ENCODE assay signal across 9 cellular contexts in the genomic region with DNA sequence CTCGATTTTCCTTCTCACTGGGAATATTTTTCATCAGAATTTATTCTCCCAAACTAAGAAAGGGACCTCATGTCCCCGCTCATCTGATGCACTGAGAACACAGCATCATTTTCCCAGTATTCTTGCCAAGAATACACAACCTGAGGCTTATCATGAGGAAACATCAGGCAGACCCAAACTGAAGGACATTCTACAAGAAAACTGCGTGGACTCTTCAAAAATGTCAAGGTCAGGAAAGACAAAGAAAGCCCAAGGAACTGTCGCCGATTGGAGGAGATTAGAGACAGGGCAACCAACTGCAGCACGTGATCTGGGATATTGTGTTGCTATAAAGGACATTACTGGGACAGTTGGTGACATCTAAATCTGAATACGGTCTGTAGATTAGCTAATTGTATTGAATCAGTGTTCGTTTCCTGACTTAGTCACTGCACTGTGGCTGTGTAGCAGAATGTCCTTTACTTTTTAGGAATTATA.
A peak's percentile ranks its signal among the peaks of the same experiment; 100 is the strongest.
DNase-seq lines count a peak whose midpoint lies in the region; ATAC-seq and TF ChIP-seq lines count a peak whose summit lies in the region.
"Had no signal": no experiment of that assay in that cellular context is flagged by ENCODE, and none has a peak within 500 bp of the region (broad histone marks: within the 10 kb centered on the region; RNA-seq: fewer than 3 reads in every experiment).

No MANE protein-coding gene starts in this region.

- ATAC-seq in left ventricle myocardium superior (peak; percentile 44), GM19452 (IDR thresholded peaks at IDR 0.05; ENCODE audit: unreplicated experiment) (no peak)

- no peak for TF ChIP-seq CTCF in WI38 (IDR thresholded peaks at IDR 0.05; ENCODE audit: low read depth, low read length)

- H3K27ac ChIP-seq in BLaER1: no peak overlapping the region
- peak overlapping the region; percentile 68 for H3K27ac ChIP-seq in rectal smooth muscle tissue (ENCODE audit: low read depth, low read length)

- intact Hi-C loops in left ventricle myocardium superior (cut with micrococcal nuclease): loop anchor here (5.0 kb wide), 2 partner anchors 214 to 389 kb away; a partner anchor contains a TSS

- no peaks in the 10 kb centered on the region for H4K20me1 ChIP-seq in BLaER1

- H3K4me2 ChIP-seq in BLaER1: peak overlapping the region; percentile 75

- in situ Hi-C loops in ACHN (cut with HindIII; ENCODE audit: low pct_ligation_motif_present, low pct_unique_long_range_greater_than_20kb, low sequenced_read_pairs): no loop called here

- H3K9ac ChIP-seq in BLaER1: no peak overlapping the region; the same call in 1 of the 2 replicates
- H3K9ac ChIP-seq in rectal smooth muscle tissue (ENCODE audit: low read length): no peak overlapping the region

- no peak for DNase-seq in left ventricle myocardium superior
- no peak for DNase-seq in stimulated activated CD4-positive, alpha-beta T cell treated with anti-CD3 and anti-CD28 coated beads, Interleukin-2, amount 100 ng/mL, for 24 hours
- no peak for DNase-seq in HuH-7.5 (ENCODE audit: low spot score)
- no peak for DNase-seq in ACHN
- DNase-seq: NCI-H446 treated with DMSO at 0.1 percent for 48 hours had no signal

- H3K4me1 ChIP-seq in BLaER1 (peaks cover 58% of the 10 kb centered on the region), rectal smooth muscle tissue (ENCODE audit: control insufficient read depth, insufficient read depth, low read length) (peaks cover 5% of the 10 kb centered on the region)

- H3K36me3 ChIP-seq in BLaER1 (no peaks in the 10 kb centered on the region), rectal smooth muscle tissue (ENCODE audit: control insufficient read depth, insufficient read depth, low read length) (no peaks in the 10 kb centered on the region)

- no peak overlapping the region for H3K4me3 ChIP-seq in BLaER1
- H3K4me3 ChIP-seq in WI38 (ENCODE audit: low read depth, low read length): peak overlapping the region; percentile 57
- H3K4me3 ChIP-seq in rectal smooth muscle tissue (ENCODE audit: low read length): no peak overlapping the region

- H3K27me3 ChIP-seq in BLaER1 (no peaks in the 10 kb centered on the region; the same call in 1 of the 2 replicates), rectal smooth muscle tissue (ENCODE audit: control insufficient read depth, insufficient read depth, low read length) (no peaks in the 10 kb centered on the region)

- peaks cover 16% of the 10 kb centered on the region for H3K9me3 ChIP-seq in BLaER1
